15 cellular contexts compared by ENCODE assay signal in the genomic region with DNA sequence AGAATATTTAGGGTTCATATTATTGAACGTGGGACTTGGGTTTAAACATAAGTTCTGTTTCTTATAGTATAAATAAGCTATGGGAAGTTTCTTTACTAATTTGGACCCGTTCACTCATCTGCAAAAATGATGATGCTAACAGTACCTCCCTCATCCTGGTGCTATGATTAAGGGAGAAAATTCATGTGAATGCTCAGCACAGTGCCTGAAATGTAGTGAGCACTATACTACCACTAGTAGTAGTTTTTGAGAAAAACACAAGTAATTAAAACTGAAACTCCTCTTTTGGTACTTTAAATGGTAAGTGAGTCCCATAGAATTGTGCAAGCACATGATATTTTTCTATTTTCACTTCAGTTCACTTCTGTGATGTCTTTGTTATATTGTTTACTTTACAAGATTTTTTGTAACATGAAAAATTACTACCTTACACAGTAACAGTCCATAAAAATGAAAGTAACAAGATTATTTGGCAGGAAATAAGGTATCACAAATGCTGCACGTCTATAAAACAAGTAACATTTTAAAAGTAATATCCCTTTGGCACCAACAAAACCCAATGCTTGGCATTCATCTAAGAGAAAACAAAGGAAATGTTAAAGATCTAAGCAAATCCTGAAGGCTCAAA. TPM values are rescaled to one million over a fixed set of nuclear protein-coding genes. Genes with fewer than 3 reads are reported as not detected.
DNase-seq lines count a peak whose midpoint lies in the region; ATAC-seq, FAIRE-seq and TF ChIP-seq lines count a peak whose summit lies in the region.
"Had no signal": no experiment of that assay in that cellular context is flagged by ENCODE, and none has a peak within 500 bp of the region (broad histone marks: within the 10 kb centered on the region; RNA-seq: fewer than 3 reads in every experiment).

No MANE protein-coding gene starts in this region.

- H2AFZ ChIP-seq in PC-3 (ENCODE audit: low read length), result peak overlapping the region; percentile 41; the same call in 1 of the 2 replicates

- H3F3A ChIP-seq in PC-3 (ENCODE audit: low read length, unreplicated experiment), result no peaks in the 10 kb centered on the region

- no peak for TF ChIP-seq CTCF in PC-3 (conservative IDR thresholded peaks at IDR 0.05; ENCODE audit: low read depth, low read length)
- no peak for TF ChIP-seq CTCF in tibial nerve (IDR thresholded peaks at IDR 0.05)

- H3K9me3 Mint-ChIP-seq in activated naive CD4-positive, alpha-beta T cell treated with anti-CD3 and anti-CD28 coated beads for 36 hours, result no peaks in the 10 kb centered on the region
- H3K9me3 Mint-ChIP-seq in activated naive CD8-positive, alpha-beta T cell treated with anti-CD3 and anti-CD28 coated beads, Interleukin-2, amount 10 ng/mL, durations not matched to agents 7 days and 5 days, result no peaks in the 10 kb centered on the region
- H3K9me3 Mint-ChIP-seq: endodermal cell had no signal

- no peaks in the 10 kb centered on the region for H3K9me2 ChIP-seq in PC-3 (replicated peaks; ENCODE audit: low read length)

- no peaks in the 10 kb centered on the region for H3K27me3 Mint-ChIP-seq in activated naive CD4-positive, alpha-beta T cell treated with anti-CD3 and anti-CD28 coated beads for 36 hours (ENCODE audit: low read depth)
- no peaks in the 10 kb centered on the region for H3K27me3 Mint-ChIP-seq in activated naive CD8-positive, alpha-beta T cell treated with anti-CD3 and anti-CD28 coated beads, Interleukin-2, amount 10 ng/mL, durations not matched to agents 7 days and 5 days

- H4K20me1 ChIP-seq in PC-3 (ENCODE audit: low read length), result no peaks in the 10 kb centered on the region

- no peaks in the 10 kb centered on the region for H3K79me2 ChIP-seq in PC-3 (ENCODE audit: low read length)

- no peak overlapping the region for H3K27ac ChIP-seq in PC-3 (ENCODE audit: low read length)
- H3K27ac ChIP-seq in tibial nerve, result no peak overlapping the region
- H3K27ac ChIP-seq in small intestine (ENCODE audit: low read depth in 1 of 2, low read length in 1 of 2), result peak overlapping the region in 1 of 2 donors; percentile 21

- peak overlapping the region; percentile 28 for H3K4me3 Mint-ChIP-seq in activated naive CD4-positive, alpha-beta T cell treated with anti-CD3 and anti-CD28 coated beads for 36 hours
- peak overlapping the region; percentile 69 for H3K4me3 Mint-ChIP-seq in activated naive CD8-positive, alpha-beta T cell treated with anti-CD3 and anti-CD28 coated beads, Interleukin-2, amount 10 ng/mL, durations not matched to agents 7 days and 5 days
- H3K4me3 Mint-ChIP-seq: endodermal cell had no signal

- H3K4me3 ChIP-seq in PC-3 (ENCODE audit: low read length), result no peak overlapping the region
- no peak overlapping the region for H3K4me3 ChIP-seq in tibial nerve
- H3K4me3 ChIP-seq in small intestine (ENCODE audit: low read depth in 1 of 2, low read length in 2 of 2), result no peak overlapping the region
- H3K4me3 ChIP-seq: mucosa of descending colon, skin epidermis had no signal

- no peak for FAIRE-seq in small intestine (lab: Jason Lieb, UNC)

- peaks cover 91% of the 10 kb centered on the region for H3K4me1 Mint-ChIP-seq in activated naive CD4-positive, alpha-beta T cell treated with anti-CD3 and anti-CD28 coated beads for 36 hours (ENCODE audit: low read depth)
- H3K4me1 Mint-ChIP-seq in activated naive CD8-positive, alpha-beta T cell treated with anti-CD3 and anti-CD28 coated beads, Interleukin-2, amount 10 ng/mL, durations not matched to agents 7 days and 5 days, result peaks cover 75% of the 10 kb centered on the region
- H3K4me1 Mint-ChIP-seq: endodermal cell had no signal

- POLR2A ChIA-PET in PC-3 (lab: Charles Lee; ENCODE audit: unreplicated experiment), result no interaction called here
- POLR2A ChIA-PET in activated naive CD8-positive, alpha-beta T cell treated with anti-CD3 and anti-CD28 coated beads, Interleukin-2, amount 10 ng/mL, durations not matched to agents 7 days and 5 days (lab: Charles Lee), result no interaction called here

- H3K36me3 Mint-ChIP-seq in activated naive CD4-positive, alpha-beta T cell treated with anti-CD3 and anti-CD28 coated beads for 36 hours (ENCODE audit: low read depth), result peaks cover 5% of the 10 kb centered on the region
- peaks cover 12% of the 10 kb centered on the region for H3K36me3 Mint-ChIP-seq in activated naive CD8-positive, alpha-beta T cell treated with anti-CD3 and anti-CD28 coated beads, Interleukin-2, amount 10 ng/mL, durations not matched to agents 7 days and 5 days

- BruUV-seq in PC-3 (replicated peaks; lab: Mats Ljungman, UMichigan), result no TSS peak

- ATAC-seq in PC-3, result no peak
- peak; percentile 25 for ATAC-seq in activated naive CD8-positive, alpha-beta T cell treated with anti-CD3 and anti-CD28 coated beads, Interleukin-2, amount 10 ng/mL, durations not matched to agents 7 days and 5 days (ENCODE audit: low read depth)
- peak; percentile 28 for ATAC-seq in stimulated activated naive CD8-positive, alpha-beta T cell treated with anti-CD3 and anti-CD28 coated beads, Interleukin-15, Interleukin-2, amounts not matched to agents 100 U/mL and 50 U/mL, for 24 hours
- ATAC-seq: left cardiac atrium, mucosa of descending colon had no signal

- peak overlapping the region; percentile 87 for H3K27ac Mint-ChIP-seq in activated naive CD4-positive, alpha-beta T cell treated with anti-CD3 and anti-CD28 coated beads for 36 hours
- H3K27ac Mint-ChIP-seq in activated naive CD8-positive, alpha-beta T cell treated with anti-CD3 and anti-CD28 coated beads, Interleukin-2, amount 10 ng/mL, durations not matched to agents 7 days and 5 days, result peak overlapping the region; percentile 69

- no peak for TF ChIP-seq POLR2A in tibial nerve (IDR thresholded peaks at IDR 0.05)

- CTCF ChIA-PET in activated naive CD4-positive, alpha-beta T cell treated with anti-CD3 and anti-CD28 coated beads for 36 hours (lab: Charles Lee), result no interaction called here
- CTCF ChIA-PET in PC-3 (lab: Charles Lee), result no interaction called here

- no peak overlapping the region for H3K9ac ChIP-seq in PC-3 (ENCODE audit: low read length)

- TF ChIP-seq EP300 in tibial nerve (IDR thresholded peaks at IDR 0.05), result no peak

- intact Hi-C loops in activated naive CD4-positive, alpha-beta T cell treated with anti-CD3 and anti-CD28 coated beads for 36 hours (cut with micrococcal nuclease), result loop anchor here (1.0 kb wide), 1 partner anchor 9 kb away; no protein-coding TSS in a partner anchor
- intact Hi-C loops in PC-3 (cut with micrococcal nuclease), result no loop called here

- H3K27me3 ChIP-seq in PC-3 (ENCODE audit: low read length) (no peaks in the 10 kb centered on the region), tibial nerve (no peaks in the 10 kb centered on the region), small intestine (ENCODE audit: control insufficient read depth in 2 of 2, insufficient read depth in 2 of 2, low read length in 2 of 2) (no peaks in the 10 kb centered on the region)

- no peak overlapping the region for H3K4me2 ChIP-seq in PC-3 (ENCODE audit: low read length)

- H3K36me3 ChIP-seq in PC-3 (ENCODE audit: low read depth, low read length) (no peaks in the 10 kb centered on the region), tibial nerve (no peaks in the 10 kb centered on the region), small intestine (ENCODE audit: control insufficient read depth in 2 of 2, insufficient read depth in 2 of 2, low read length in 2 of 2) (no peaks in the 10 kb centered on the region)

- H3K4me1 ChIP-seq in PC-3 (ENCODE audit: insufficient read depth, low read length) (0 out of 2 replicates have a peak, but pooled peaks cover 3% of the 10 kb centered on the region), tibial nerve (no peaks in the 10 kb centered on the region), small intestine (ENCODE audit: control insufficient read depth in 2 of 2, insufficient read depth in 1 of 2, low read depth in 1 of 2, low read length in 1 of 2) (no peaks in the 10 kb centered on the region)

- DNase-seq in activated naive CD4-positive, alpha-beta T cell treated with anti-CD3 and anti-CD28 coated beads for 36 hours, result no peak
- DNase-seq in activated naive CD4-positive, alpha-beta T cell (lab: John Stamatoyannopoulos, UW), result no peak
- no peak for DNase-seq in PC-3
- DNase-seq in activated naive CD8-positive, alpha-beta T cell treated with anti-CD3 and anti-CD28 coated beads, Interleukin-2, amount 10 ng/mL, durations not matched to agents 7 days and 5 days, result no peak
- no peak for DNase-seq in stimulated activated naive CD8-positive, alpha-beta T cell treated with anti-CD3 and anti-CD28 coated beads, Interleukin-15, Interleukin-2, amounts not matched to agents 100 U/mL and 50 U/mL, for 24 hours
- no peak for DNase-seq in tibial nerve (ENCODE audit: low spot score in 2 of 2)
- no peak for DNase-seq in small intestine
- DNase-seq in SIG-M5 (lab: John Stamatoyannopoulos, UW), result no peak
- DNase-seq: endodermal cell, GF-D8, left cardiac atrium, mucosa of descending colon, NCI-H1105 treated with DMSO at 0.1 percent for 48 hours, SHP77 had no signal

- no peaks in the 10 kb centered on the region for H3K9me3 ChIP-seq in PC-3 (ENCODE audit: low read length)
- H3K9me3 ChIP-seq in tibial nerve, result no peaks in the 10 kb centered on the region
- no peaks in the 10 kb centered on the region for H3K9me3 ChIP-seq in small intestine (ENCODE audit: control insufficient read depth, low read depth)
- H3K9me3 ChIP-seq: mucosa of descending colon had no signal

- whole genome bisulfite sequencing in tibial nerve, 2 donors, result 63 to 73% methylated on average over 3 of the region's 3 CpGs
- 51 to 57% (median 51%) methylated on average over 3 of the region's 3 CpGs for WGBS in small intestine, 3 donors

RNA-seq across cellular contexts. Expression of a gene that starts 11.3 kb away (rescaled TPM):
- total RNA-seq in activated naive CD4-positive, alpha-beta T cell treated with anti-CD3 and anti-CD28 coated beads for 36 hours, result 100 to 1,000 TPM; 689 to 714 TPM
- 0.11 TPM in 1 of 2 replicates, not detected in the other for total RNA-seq in PC-3 (2014; rRNA removed)
- total RNA-seq in activated naive CD8-positive, alpha-beta T cell treated with anti-CD3 and anti-CD28 coated beads, Interleukin-2, amount 10 ng/mL, durations not matched to agents 7 days and 5 days, result 100 to 1,000 TPM; 828 to 854 TPM
- 10 to 100 TPM; 10.3 to 16.5 (median 13.6) TPM for total RNA-seq in tibial nerve
- polyA plus RNA-seq in small intestine, result 1 to 10 TPM; 1.6 to 6.8 (median 3.8) TPM

Comparison
In these comparisons a context has a peak if more than half of its experiments do, and no peak if none do; other contexts are left out.
1. RNA of a gene that starts 11.3 kb away (total RNA-seq): 828 to 854 TPM in activated naive CD8-positive, alpha-beta T cell treated with anti-CD3 and anti-CD28 coated beads, Interleukin-2, amount 10 ng/mL, durations not matched to agents 7 days and 5 days and 689 to 714 TPM in activated naive CD4-positive, alpha-beta T cell treated with anti-CD3 and anti-CD28 coated beads for 36 hours; 10.3 to 16.5 TPM in tibial nerve and 0.11 TPM in PC-3; every median in the first group is over 10 times any median in the second.